ENCODE assay signal across 9 cellular contexts in the genomic region with DNA sequence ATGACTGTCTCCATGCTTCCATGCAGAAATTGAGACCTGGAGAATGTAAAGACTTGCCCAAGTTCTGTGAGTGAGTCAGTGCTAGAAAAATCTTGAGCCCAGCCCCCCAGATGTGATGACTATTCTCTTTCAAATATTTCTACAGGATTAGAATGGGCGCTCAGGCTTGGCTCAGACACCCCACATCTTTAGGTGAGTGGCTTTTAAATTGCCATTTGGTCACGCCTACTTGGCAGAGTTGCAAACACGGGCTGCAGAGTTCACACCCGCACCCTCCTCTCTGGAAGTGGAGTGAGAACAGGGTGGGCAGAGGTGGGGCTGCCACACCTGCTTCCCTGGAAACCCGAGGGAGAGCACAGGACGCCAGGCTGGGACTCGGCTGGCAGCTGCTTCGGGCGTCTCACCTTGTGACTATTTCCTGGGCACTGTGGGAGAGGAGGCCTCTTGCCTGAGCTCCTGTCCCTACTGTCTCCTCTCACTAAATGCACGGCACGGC. TPM values are rescaled to one million over a fixed set of nuclear protein-coding genes. Genes with fewer than 3 reads are reported as not detected.
DNase-seq lines count a peak whose midpoint lies in the region; ATAC-seq and TF ChIP-seq lines count a peak whose summit lies in the region.
"Had no signal": no experiment of that assay in that cellular context is flagged by ENCODE, and none has a peak within 500 bp of the region (broad histone marks: within the 10 kb centered on the region; RNA-seq: fewer than 3 reads in every experiment).

No MANE protein-coding gene starts in this region.

- H3K36me3 ChIP-seq in BJ (ENCODE audit: control insufficient read depth, insufficient read depth, low read length) (no peaks in the 10 kb centered on the region), adipocyte (ENCODE audit: control insufficient read depth, insufficient read depth, low read length, severe bottlenecking) (no peaks in the 10 kb centered on the region)

- H3K9ac ChIP-seq in adipocyte (ENCODE audit: low read length): no peak overlapping the region

- H3K4me1 Mint-ChIP-seq in CD4-positive, alpha-beta T cell (ENCODE audit: low read depth): no peaks in the 10 kb centered on the region

- H3K4me3 Mint-ChIP-seq in CD4-positive, alpha-beta T cell: no peak overlapping the region

- peaks cover 5% of the 10 kb centered on the region for H3K9me3 Mint-ChIP-seq in CD4-positive, alpha-beta T cell

- no peak for TF ChIP-seq CTCF in BJ (IDR thresholded peaks at IDR 0.05; ENCODE audit: insufficient read depth, low read depth, low read length)
- TF ChIP-seq CTCF in CD4-positive, alpha-beta T cell (IDR thresholded peaks at IDR 0.05): no peak

- no peak overlapping the region for H3K27ac Mint-ChIP-seq in CD4-positive, alpha-beta T cell

- no peaks in the 10 kb centered on the region for H3K9me3 ChIP-seq in adipocyte (ENCODE audit: control insufficient read depth, low read length)
- H3K9me3 ChIP-seq in CD4-positive, alpha-beta T cell (ENCODE audit: control insufficient read depth, low read length): no peaks in the 10 kb centered on the region

- H3K27ac ChIP-seq in CD4-positive, alpha-beta T cell (ENCODE audit: low read depth, low read length): no peak overlapping the region

- CTCF ChIA-PET in BJ (lab: Yijun Ruan, JAX): interaction anchor here (1.4 to 1.9 kb wide), 2 partner anchors 32 to 148 kb away, joined by 4 to 6 read pairs; no protein-coding TSS in a partner anchor
- CTCF ChIA-PET in CD4-positive, alpha-beta T cell (lab: Charles Lee): no interaction called here

- H3K4me3 ChIP-seq in BJ (ENCODE audit: low read depth, low read length) (no peak overlapping the region), adipocyte (ENCODE audit: low read length) (no peak overlapping the region)

- no peak for ATAC-seq in GM21825 (IDR thresholded peaks at IDR 0.05; ENCODE audit: unreplicated experiment)
- ATAC-seq in CD4-positive, alpha-beta T cell (ENCODE audit: poor library complexity): no peak
- ATAC-seq in GM21447 (IDR thresholded peaks at IDR 0.05; ENCODE audit: unreplicated experiment): no peak

- no peaks in the 10 kb centered on the region for H3K36me3 Mint-ChIP-seq in CD4-positive, alpha-beta T cell (ENCODE audit: low read depth)

- DNase-seq in BJ (ENCODE audit: low read depth): peak; percentile 52
- DNase-seq in LHCN-M2 (ENCODE audit: low read depth): peak; percentile 73
- peak; percentile 84 for DNase-seq in adipocyte (ENCODE audit: low read depth)
- DNase-seq in kidney glomerular epithelial cell (lab: John Stamatoyannopoulos, UW): peak; percentile 76
- no peak for DNase-seq in CD4-positive, alpha-beta T cell
- DNase-seq in foreskin melanocyte: no peak
- DNase-seq: caudate nucleus had no signal

- H3K27me3 Mint-ChIP-seq in CD4-positive, alpha-beta T cell: no peaks in the 10 kb centered on the region

- no peaks in the 10 kb centered on the region for H3K27me3 ChIP-seq in BJ (ENCODE audit: control insufficient read depth, insufficient read depth, low read length)
- H3K27me3 ChIP-seq in adipocyte (replicated peaks; ENCODE audit: control insufficient read depth, insufficient read depth, low read length): no peaks in the 10 kb centered on the region
- H3K27me3 ChIP-seq in CD4-positive, alpha-beta T cell (ENCODE audit: control insufficient read depth, insufficient read depth, low read length): no peaks in the 10 kb centered on the region

- intact Hi-C loops in CD4-positive, alpha-beta T cell (cut with DNase I, micrococcal nuclease): no loop called here

- POLR2A ChIA-PET in BJ (lab: Charles Lee): no interaction called here
- POLR2A ChIA-PET in CD4-positive, alpha-beta T cell (lab: Charles Lee): no interaction called here

- H3K4me1 ChIP-seq in adipocyte (ENCODE audit: control insufficient read depth, insufficient read depth, low read length): peaks cover 20% of the 10 kb centered on the region

RNA-seq across cellular contexts. Expression of a gene that starts 37.6 kb away (rescaled TPM):
- polyA plus RNA-seq in BJ (2011; rRNA removed): 0.54 TPM in 2 replicates
- polyA minus RNA-seq in BJ (2011; rRNA and poly(A)+ RNA removed): 0.31 and 0.43 TPM in 2 replicates
- 1.1 and 1.3 TPM in 2 replicates for total RNA-seq in LHCN-M2 (2014; rRNA removed)
- polyA plus RNA-seq in LHCN-M2 (2012): 0.72 TPM
- total RNA-seq in CD4-positive, alpha-beta T cell: under 1 TPM; 0.42 to 0.58 TPM

Comparison
In these comparisons a context has a peak if more than half of its experiments do, and no peak if none do; other contexts are left out.
1. DNase-seq: peak in BJ (single experiment), LHCN-M2 (single experiment), adipocyte (single experiment) and kidney glomerular epithelial cell (single experiment); none in CD4-positive, alpha-beta T cell (0 of 10) and foreskin melanocyte (single experiment).